In genomic region chr3:105493305-105493892, GRCh38 we compare ENCODE assay signal across 2 cellular contexts.
A peak's percentile ranks its signal among the peaks of the same experiment; 100 is the strongest.
TF ChIP-seq lines count a peak whose summit lies in the region.

No MANE protein-coding gene starts in this region.

TF ChIP-seq in HepG2, 621 proteins besides CTCF, POLR2A, EP300 and RAD21:
- peak; percentile 61 to 74 for TF ChIP-seq MAFK (conservative IDR thresholded peaks at IDR 0.05 in 1 of 2, IDR thresholded peaks at IDR 0.05 in 1 of 2; ENCODE audit: low read length in 2 of 2)
- TF ChIP-seq ZNF775 (CRISPR knock-in tag; IDR thresholded peaks at IDR 0.05; ENCODE audit: borderline replicate concordance), result no peak
- peak; percentile 60 for TF ChIP-seq MAFF (IDR thresholded peaks at IDR 0.05; ENCODE audit: low read depth, low read length)
- TF ChIP-seq NFRKB (IDR thresholded peaks at IDR 0.05), result no peak

TF ChIP-seq in IMR-90, 13 proteins besides CTCF, POLR2A, EP300 and RAD21:
- TF ChIP-seq BHLHE40 (IDR thresholded peaks at IDR 0.05; ENCODE audit: low read depth, low read length) (no peak), MAFK (IDR thresholded peaks at IDR 0.05; ENCODE audit: low read depth, low read length) (peak; percentile 30; the same call in 1 of the 2 replicates)
